Comparison of ENCODE assay signal across 8 cellular contexts in the genomic region with DNA sequence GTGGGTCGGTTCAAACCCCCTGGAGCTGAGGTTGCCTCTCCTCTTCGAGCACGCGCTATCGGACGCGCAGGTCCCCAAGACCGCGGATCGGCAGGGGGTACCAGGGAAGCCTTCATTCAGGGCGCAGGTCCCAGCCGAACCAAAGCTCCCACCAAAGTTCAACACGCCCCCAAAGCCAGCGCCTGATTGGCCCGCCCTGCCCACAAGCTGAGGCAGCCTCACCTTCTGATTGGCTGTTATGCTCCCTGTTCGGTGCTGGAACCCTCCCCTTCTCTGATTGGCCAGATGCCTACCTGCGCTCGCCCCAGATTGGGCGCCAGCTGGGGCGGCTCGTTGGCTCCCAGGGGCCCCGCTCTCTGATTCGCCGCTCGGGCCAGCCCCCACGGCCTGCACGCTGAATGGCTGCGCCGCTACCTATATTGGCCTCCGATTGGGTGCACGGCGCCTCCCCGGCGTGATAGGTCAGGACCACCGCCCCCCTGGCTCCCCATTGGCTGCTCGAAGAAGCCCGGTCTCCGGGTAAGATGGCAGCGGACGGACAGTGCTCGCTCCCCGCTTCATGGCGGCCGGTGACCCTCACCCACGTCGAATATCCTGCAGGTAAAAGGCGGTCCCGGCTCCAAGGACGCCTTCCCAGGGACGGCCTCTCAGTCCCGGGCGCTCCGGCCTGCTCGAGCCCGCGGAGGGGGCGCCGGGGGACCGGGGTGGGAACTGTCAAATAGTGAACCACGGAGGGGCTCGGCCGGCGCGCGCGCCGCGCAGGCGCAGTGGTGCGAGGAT. TPM values are rescaled to one million over a fixed set of nuclear protein-coding genes. Genes with fewer than 3 reads are reported as not detected.
A peak's percentile ranks its signal among the peaks of the same experiment; 100 is the strongest.
DNase-seq lines count a peak whose midpoint lies in the region; ATAC-seq and TF ChIP-seq lines count a peak whose summit lies in the region.

A gene with protein sequence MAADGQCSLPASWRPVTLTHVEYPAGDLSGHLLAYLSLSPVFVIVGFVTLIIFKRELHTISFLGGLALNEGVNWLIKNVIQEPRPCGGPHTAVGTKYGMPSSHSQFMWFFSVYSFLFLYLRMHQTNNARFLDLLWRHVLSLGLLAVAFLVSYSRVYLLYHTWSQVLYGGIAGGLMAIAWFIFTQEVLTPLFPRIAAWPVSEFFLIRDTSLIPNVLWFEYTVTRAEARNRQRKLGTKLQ (plus strand): TSS at position 504 of the 780 bp plus-strand sequence. CDS start 21 bp downstream, at position 525.

- in situ Hi-C loops in mammary epithelial cell (cut with MboI; ENCODE audit: low sequenced_read_pairs in 2 of 2) = no loop called here

- H3K4me3 ChIP-seq in ACC112 (ENCODE audit: low read depth, low read length) (peak within 1 kb of the TSS; percentile 91), mammary epithelial cell (replicated peaks in 1 of 3; ENCODE audit: insufficient read depth in 1 of 3, low read depth in 2 of 3, low read length in 3 of 3) (peak within 1 kb of the TSS; percentile 82 to 89 (median 88)), iPS-18c (ENCODE audit: insufficient read depth, low read depth, low read length) (peak within 1 kb of the TSS; percentile 93), skeletal muscle tissue (ENCODE audit: low read length in 3 of 3) (peak within 1 kb of the TSS; percentile 79 to 91 (median 91))

- peak within 1 kb of the TSS; percentile 86 for H3K4me2 ChIP-seq in mammary epithelial cell (ENCODE audit: insufficient read depth, low read depth, low read length)

- H2AFZ ChIP-seq in ACC112 (ENCODE audit: low read length, unreplicated experiment) = peak within 1 kb of the TSS; percentile 98
- peak within 1 kb of the TSS; percentile 94 for H2AFZ ChIP-seq in mammary epithelial cell (ENCODE audit: low read depth, low read length)

- BruUV-seq in mammary epithelial cell (replicated peaks; lab: Mats Ljungman, UMichigan) = no TSS peak

- H3K79me2 ChIP-seq in ACC112 (ENCODE audit: control insufficient read depth, insufficient read depth, low read length, unreplicated experiment) = peaks cover 11% of the 10 kb centered on the region
- H3K79me2 ChIP-seq in mammary epithelial cell (ENCODE audit: insufficient read depth, low read length) = peaks cover 35% of the 10 kb centered on the region

- TF ChIP-seq CTCF in VCaP (conservative IDR thresholded peaks at IDR 0.05) (no peak), mammary epithelial cell (conservative IDR thresholded peaks at IDR 0.05 in 1 of 2, IDR thresholded peaks at IDR 0.05 in 1 of 2; ENCODE audit: extremely low read depth in 1 of 2, insufficient read depth in 1 of 2, low read depth in 1 of 2, low read length in 2 of 2) (no peak)

- DNase-seq in NCI-H2196 treated with DMSO at 0.1 percent for 48 hours (lab: John Stamatoyannopoulos, UW; ENCODE audit: unreplicated experiment) (peak; percentile 98), mammary epithelial cell (peak; percentile 100)

- dilution Hi-C loops in mammary epithelial cell (cut with HindIII; ENCODE audit: low sequenced_read_pairs) = loop anchor here (5.0 kb wide), 3 partner anchors 33 to 108 kb away; no protein-coding TSS in a partner anchor

- H3K9ac ChIP-seq in mammary epithelial cell (ENCODE audit: insufficient read depth, low read length) = peak within 1 kb of the TSS; percentile 65
- H3K9ac ChIP-seq in skeletal muscle tissue (ENCODE audit: low read depth in 1 of 3, low read length in 3 of 3) = peak within 1 kb of the TSS; percentile 77 to 90 (median 87)

- CTCF ChIA-PET in mammary epithelial cell (lab: Charles Lee; ENCODE audit: low non-redundant PET) = interaction anchor here (0.7 kb wide), 1 partner anchor 539 kb away, joined by 3 read pairs; no protein-coding TSS in a partner anchor

- intact Hi-C loops in mammary epithelial cell (cut with micrococcal nuclease) = loop anchor here (1.0 to 5.0 kb wide), 2 partner anchors 12 to 43 kb away; a partner anchor contains a TSS

- no peaks in the 10 kb centered on the region for H3K27me3 ChIP-seq in ACC112 (ENCODE audit: insufficient read depth, low read length)
- no peaks in the 10 kb centered on the region for H3K27me3 ChIP-seq in mammary epithelial cell (ENCODE audit: insufficient read depth, low read length)
- no peaks in the 10 kb centered on the region for H3K27me3 ChIP-seq in skeletal muscle tissue (ENCODE audit: control insufficient read depth in 3 of 3, insufficient read depth in 3 of 3, low read length in 3 of 3)

- H4K20me1 ChIP-seq in mammary epithelial cell (ENCODE audit: insufficient read depth, low read length) = no peaks in the 10 kb centered on the region

- no peaks in the 10 kb centered on the region for H3K36me3 ChIP-seq in ACC112 (ENCODE audit: insufficient read depth, low read length)
- peaks cover 4% of the 10 kb centered on the region for H3K36me3 ChIP-seq in mammary epithelial cell (ENCODE audit: insufficient read depth, low read length)
- H3K36me3 ChIP-seq in skeletal muscle tissue (ENCODE audit: control insufficient read depth in 3 of 3, insufficient read depth in 3 of 3, low read length in 3 of 3) = peaks cover 14 to 24% (median 15%) of the 10 kb centered on the region in 3 donors

- peak; percentile 90 for ATAC-seq in GM18870 (IDR thresholded peaks at IDR 0.05; ENCODE audit: unreplicated experiment)
- ATAC-seq in HG03135 (IDR thresholded peaks at IDR 0.05; ENCODE audit: unreplicated experiment) = peak; percentile 91

- H3K9me3 ChIP-seq in mammary epithelial cell (replicated peaks; ENCODE audit: insufficient read depth, low read length) = no peaks in the 10 kb centered on the region
- no peaks in the 10 kb centered on the region for H3K9me3 ChIP-seq in iPS-18c (ENCODE audit: control insufficient read depth, insufficient read depth, low read length)
- H3K9me3 ChIP-seq in skeletal muscle tissue (ENCODE audit: control insufficient read depth in 3 of 3, low read length in 3 of 3) = no peaks in the 10 kb centered on the region

- H3K4me1 ChIP-seq in ACC112 (ENCODE audit: control insufficient read depth, insufficient read depth, low read length, unreplicated experiment) = peaks cover 15% of the 10 kb centered on the region
- H3K4me1 ChIP-seq in mammary epithelial cell (ENCODE audit: insufficient read depth, low read length) = peaks cover 17% of the 10 kb centered on the region
- H3K4me1 ChIP-seq in skeletal muscle tissue (ENCODE audit: control insufficient read depth in 3 of 3, insufficient read depth in 3 of 3, low read length in 3 of 3) = peaks cover 28 to 41% (median 39%) of the 10 kb centered on the region in 3 donors

- under 1% methylated on average over 27 of the region's 70 CpGs for WGBS in mammary epithelial cell (ENCODE audit: low coverage, missing lambda C conversion rate)

- peak within 1 kb of the TSS; percentile 14; the same call in 1 of the 2 replicates for H3K27ac ChIP-seq in ACC112 (ENCODE audit: low read depth, low read length)
- peak within 1 kb of the TSS; percentile 91 for H3K27ac ChIP-seq in VCaP
- peak within 1 kb of the TSS; percentile 41 for H3K27ac ChIP-seq in mammary epithelial cell (ENCODE audit: insufficient read depth, low read depth, low read length)
- H3K27ac ChIP-seq in skeletal muscle tissue (ENCODE audit: low read depth, low read length) = peak within 1 kb of the TSS; percentile 80

RNA-seq across cellular contexts. Expression of the gene that starts here (rescaled TPM):
- 10 to 100 TPM; 11.3 to 20.1 TPM for total RNA-seq in mammary epithelial cell
- 16.8 TPM for polyA plus RNA-seq in mammary epithelial cell
- polyA minus RNA-seq in mammary epithelial cell = 17.3 TPM
- 5.2 TPM for total RNA-seq in skeletal muscle tissue

Comparison
In these comparisons a context has a peak if more than half of its experiments do, and no peak if none do; other contexts are left out.
1. Peak in every context shown above with its lines: DNase-seq, ATAC-seq, H3K4me3 ChIP-seq and H3K27ac ChIP-seq.
2. H3K27ac ChIP-seq: peak in every context shown above with its lines; median percentile 91 in VCaP; 80 in skeletal muscle tissue; 41 in mammary epithelial cell; 14 in ACC112.